16 cellular contexts compared by ENCODE assay signal in genomic region chr11:80521592-80521991, GRCh38.
"Had no signal": no experiment of that assay in that cellular context is flagged by ENCODE, and none has a peak within 500 bp of the region (broad histone marks: within the 10 kb centered on the region; RNA-seq: fewer than 3 reads in every experiment).

No MANE protein-coding gene starts in this region.

- DNase-seq: activated effector memory CD4-positive, alpha-beta T cell treated with Interleukin-2 at 50 U/mL for 16 hours; activated T-cell treated with anti-CD3 and anti-CD28 coated beads, Interleukin-2, amount 50 U/mL, for 24 hours; amniotic stem cell; colonic mucosa; kidney glomerular epithelial cell; lower lobe of right lung; midbrain; naive B cell; retina; stimulated activated CD4-positive, alpha-beta T cell treated with anti-CD3 and anti-CD28 coated beads, Interleukin-4, amount 100 ng/mL, for 4 hours; stomach; thyroid gland; uterus had no signal

- H3K9ac ChIP-seq: parathyroid adenoma had no signal

- H3K27ac ChIP-seq: colonic mucosa, lower lobe of right lung, parathyroid adenoma, stomach, thyroid gland, uterus had no signal

- H3K9me3 ChIP-seq: colonic mucosa, lower lobe of right lung, thyroid gland, uterus had no signal

- ATAC-seq: activated CD4-positive, CD25-positive, alpha-beta regulatory T cell treated with anti-CD3 and anti-CD28 coated beads, Interleukin-2, amount 50 U/mL, for 24 hours; activated naive CD4-positive, alpha-beta T cell treated with anti-CD3 and anti-CD28 coated beads, Interleukin-2, amount 50 U/mL, for 72 hours; lower lobe of right lung had no signal

- H3K4me3 ChIP-seq: colonic mucosa, lower lobe of right lung, stomach, thyroid gland, uterus had no signal

- H2AFZ ChIP-seq: parathyroid adenoma had no signal

- H3K4me1 ChIP-seq: lower lobe of right lung, parathyroid adenoma, stomach, thyroid gland, uterus had no signal

- H3K27me3 ChIP-seq: colonic mucosa, stomach, thyroid gland, uterus had no signal

- H3K36me3 ChIP-seq: colonic mucosa, lower lobe of right lung, stomach, thyroid gland, uterus had no signal

- H3K79me2 ChIP-seq: parathyroid adenoma had no signal
